ENCODE assay signal across 30 cellular contexts in genomic region chr15:79060175-79060574, GRCh38. TPM values are rescaled to one million over a fixed set of nuclear protein-coding genes. Genes with fewer than 3 reads are reported as not detected.
"Had no signal": no experiment of that assay in that cellular context is flagged by ENCODE, and none has a peak within 500 bp of the region (broad histone marks: within the 10 kb centered on the region; RNA-seq: fewer than 3 reads in every experiment).

No MANE protein-coding gene starts in this region.

- H3K27me3 ChIP-seq: breast epithelium, right atrium auricular region, thyroid gland, upper lobe of left lung, vagina had no signal

- H3K27ac Mint-ChIP-seq: activated CD4-positive, alpha-beta T cell treated with anti-CD3 and anti-CD28 coated beads for 36 hours; activated naive CD4-positive, alpha-beta T cell treated with anti-CD3 and anti-CD28 coated beads, Interleukin-2, amount 50 U/mL, for 72 hours; activated T-cell treated with anti-CD3 and anti-CD28 coated beads, Interleukin-2, amount 50 U/mL, for 72 hours; dendritic cell treated with granulocyte-macrophage colony-stimulating factor and Interleukin-4, amounts not matched to agents 40 ng/mL and 50 ng/mL, for 4 days; natural killer cell; stimulated activated naive B cell treated with anti-CD40 and anti-IgM and Interleukin-4, amounts not matched to agents 10 μg/mL and 1 μg/mL and 100 μg/mL, for 72 hours had no signal

- H3K36me3 Mint-ChIP-seq: activated naive CD4-positive, alpha-beta T cell treated with anti-CD3 and anti-CD28 coated beads, Interleukin-2, amount 50 U/mL, for 72 hours; natural killer cell had no signal

- H3K36me3 ChIP-seq: breast epithelium, esophagus muscularis mucosa, heart right ventricle, right atrium auricular region, stomach, thyroid gland, upper lobe of left lung, vagina had no signal

- H3K4me1 Mint-ChIP-seq: activated CD4-positive, alpha-beta T cell treated with anti-CD3 and anti-CD28 coated beads for 36 hours; natural killer cell had no signal

- ATAC-seq: activated CD4-positive, alpha-beta T cell treated with anti-CD3 and anti-CD28 coated beads for 36 hours; activated naive CD4-positive, alpha-beta T cell treated with anti-CD3 and anti-CD28 coated beads, Interleukin-2, amount 50 U/mL, for 72 hours; activated T-cell treated with anti-CD3 and anti-CD28 coated beads, Interleukin-2, amount 50 U/mL, for 72 hours; foreskin keratinocyte; heart right ventricle; left lobe of liver; natural killer cell; stimulated activated naive B cell treated with anti-CD40 and anti-IgM and Interleukin-4, amounts not matched to agents 10 μg/mL and 1 μg/mL and 100 μg/mL, for 72 hours had no signal

- H3K9me3 Mint-ChIP-seq: activated naive CD4-positive, alpha-beta T cell treated with anti-CD3 and anti-CD28 coated beads, Interleukin-2, amount 50 U/mL, for 72 hours; dendritic cell treated with granulocyte-macrophage colony-stimulating factor and Interleukin-4, amounts not matched to agents 40 ng/mL and 50 ng/mL, for 4 days; natural killer cell; stimulated activated naive B cell treated with anti-CD40 and anti-IgM and Interleukin-4, amounts not matched to agents 10 μg/mL and 1 μg/mL and 100 μg/mL, for 72 hours had no signal

- H3K4me3 ChIP-seq: breast epithelium, esophagus muscularis mucosa, heart right ventricle, lung, right atrium auricular region, smooth muscle cell, stomach, thyroid gland, upper lobe of left lung, vagina had no signal

- H3K4me1 ChIP-seq: breast epithelium, esophagus muscularis mucosa, foreskin keratinocyte, heart right ventricle, right atrium auricular region, stomach, thyroid gland, upper lobe of left lung, vagina had no signal

- H3K4me2 ChIP-seq: smooth muscle cell had no signal

- H3K9me3 ChIP-seq: breast epithelium, esophagus muscularis mucosa, heart right ventricle, right atrium auricular region, stomach, thyroid gland, upper lobe of left lung, vagina had no signal

- H3K4me3 Mint-ChIP-seq: activated CD4-positive, alpha-beta T cell treated with anti-CD3 and anti-CD28 coated beads for 36 hours; activated T-cell treated with anti-CD3 and anti-CD28 coated beads, Interleukin-2, amount 50 U/mL, for 72 hours; dendritic cell treated with granulocyte-macrophage colony-stimulating factor and Interleukin-4, amounts not matched to agents 40 ng/mL and 50 ng/mL, for 4 days; natural killer cell; stimulated activated naive B cell treated with anti-CD40 and anti-IgM and Interleukin-4, amounts not matched to agents 10 μg/mL and 1 μg/mL and 100 μg/mL, for 72 hours had no signal

- DNase-seq: activated CD4-positive, alpha-beta T cell treated with anti-CD3 and anti-CD28 coated beads for 36 hours; activated CD4-positive, CD25-positive, alpha-beta regulatory T cell; activated naive CD4-positive, alpha-beta T cell; activated T-cell treated with anti-CD3 and anti-CD28 coated beads for 4 hours; activated T-cell treated with anti-CD3 and anti-CD28 coated beads, Interleukin-2, amount 50 U/mL, for 72 hours; central memory CD4-positive, alpha-beta T cell; effector CD4-positive, alpha-beta T cell; foreskin keratinocyte; heart right ventricle; kidney glomerular epithelial cell; mesendoderm; natural killer cell; stimulated activated CD4-positive, alpha-beta T cell treated with anti-CD3 and anti-CD28 coated beads, Interleukin-15, amount 100 ng/mL, for 24 hours; stimulated activated CD4-positive, alpha-beta T cell treated with anti-CD3 and anti-CD28 coated beads, Interleukin-2, amount 100 ng/mL, for 24 hours; stimulated activated naive B cell treated with anti-CD40 and anti-IgM and Interleukin-4, amounts not matched to agents 10 μg/mL and 1 μg/mL and 100 μg/mL, for 72 hours; stomach; thyroid gland; upper lobe of left lung had no signal

- H3K27ac ChIP-seq: breast epithelium, esophagus muscularis mucosa, foreskin keratinocyte, heart right ventricle, right atrium auricular region, stomach, thyroid gland, upper lobe of left lung, vagina had no signal

RNA-seq across cellular contexts. Expression of gene RASGRF1, which starts 30.4 kb away (rescaled TPM):
- total RNA-seq: activated CD4-positive, alpha-beta T cell treated with anti-CD3 and anti-CD28 coated beads for 36 hours; activated naive CD4-positive, alpha-beta T cell treated with anti-CD3 and anti-CD28 coated beads, Interleukin-2, amount 50 U/mL, for 72 hours; activated T-cell treated with anti-CD3 and anti-CD28 coated beads, Interleukin-2, amount 50 U/mL, for 72 hours; left lobe of liver; mononuclear cell; natural killer cell; pulmonary artery endothelial cell; T-helper 2 cell treated with Interferon-gamma antibody and Interleukin-4, amounts not matched to agents 100 ng/mL and 5 ng/mL, for 36 hours; vagina had no signal
